25 cellular contexts compared by ENCODE assay signal in genomic region chr19:38307076-38307475, GRCh38.
"Had no signal": no experiment of that assay in that cellular context is flagged by ENCODE, and none has a peak within 500 bp of the region (broad histone marks: within the 10 kb centered on the region; RNA-seq: fewer than 3 reads in every experiment).

No MANE protein-coding gene starts in this region.

- H3K27ac Mint-ChIP-seq: mesothelial cell of epicardium; natural killer cell; nephron progenitor cell; neural progenitor cell; progenitor cell of endocrine pancreas; stimulated activated naive B cell treated with anti-CD40 and anti-IgM and Interleukin-4, amounts not matched to agents 10 μg/mL and 1 μg/mL and 100 μg/mL, for 72 hours had no signal

- H3K9me3 Mint-ChIP-seq: mesothelial cell of epicardium, natural killer cell, nephron progenitor cell, neural progenitor cell had no signal

- H3K27ac ChIP-seq: left ventricle myocardium inferior, neural progenitor cell, ovary, right atrium auricular region, right lobe of liver, skin epidermis, stomach, testis, thyroid gland, transverse colon, upper lobe of left lung, vagina had no signal

- H3K4me3 ChIP-seq: left ventricle myocardium inferior, lung, neural progenitor cell, ovary, right atrium auricular region, right lobe of liver, skin epidermis, stomach, testis, thyroid gland, transverse colon, upper lobe of left lung, vagina had no signal

- H3K27me3 ChIP-seq: ovary, right atrium auricular region, right lobe of liver, stomach, testis, thyroid gland, transverse colon, upper lobe of left lung, vagina had no signal

- ATAC-seq: natural killer cell; right lobe of liver; stimulated activated naive B cell treated with anti-CD40 and anti-IgM and Interleukin-4, amounts not matched to agents 10 μg/mL and 1 μg/mL and 100 μg/mL, for 72 hours; stimulated activated naive CD8-positive, alpha-beta T cell treated with anti-CD3 and anti-CD28 coated beads, Interleukin-15, Interleukin-2, amounts not matched to agents 100 U/mL and 50 U/mL, for 24 hours had no signal

- H3K4me3 Mint-ChIP-seq: mesothelial cell of epicardium; naive B cell; natural killer cell; nephron progenitor cell; neural progenitor cell; stimulated activated naive B cell treated with anti-CD40 and anti-IgM and Interleukin-4, amounts not matched to agents 10 μg/mL and 1 μg/mL and 100 μg/mL, for 72 hours had no signal

- DNase-seq: left ventricle myocardium inferior; mesendoderm; naive B cell; natural killer cell; nephron progenitor cell; ovary; right lobe of liver; stimulated activated CD4-positive, alpha-beta T cell treated with anti-CD3 and anti-CD28 coated beads, Interleukin-12 subunit alpha, Interleukin-12 subunit beta, amount 100 ng/mL, for 4 hours; stimulated activated CD4-positive, alpha-beta T cell treated with anti-CD3 and anti-CD28 coated beads, Interleukin-15, amount 100 ng/mL, for 24 hours; stimulated activated CD4-positive, alpha-beta T cell treated with anti-CD3 and anti-CD28 coated beads, Interleukin-2, amount 100 ng/mL, for 24 hours; stimulated activated CD4-positive, alpha-beta T cell treated with anti-CD3 and anti-CD28 coated beads, Interleukin-4, amount 100 ng/mL, for 1 hour; stimulated activated naive B cell treated with anti-CD40 and anti-IgM and Interleukin-4, amounts not matched to agents 10 μg/mL and 1 μg/mL and 100 μg/mL, for 72 hours; stimulated activated naive CD8-positive, alpha-beta T cell treated with anti-CD3 and anti-CD28 coated beads, Interleukin-15, Interleukin-2, amounts not matched to agents 100 U/mL and 50 U/mL, for 24 hours; stomach; testis; thyroid gland; transverse colon; upper lobe of left lung had no signal

- H3K4me1 ChIP-seq: right atrium auricular region, right lobe of liver, testis had no signal

- H3K9me3 ChIP-seq: left ventricle myocardium inferior, ovary, right atrium auricular region, right lobe of liver, stomach, testis, thyroid gland, transverse colon, upper lobe of left lung, vagina had no signal

- H3K4me1 Mint-ChIP-seq: neural progenitor cell had no signal

- H3K27me3 Mint-ChIP-seq: naive B cell; progenitor cell of endocrine pancreas; stimulated activated naive B cell treated with anti-CD40 and anti-IgM and Interleukin-4, amounts not matched to agents 10 μg/mL and 1 μg/mL and 100 μg/mL, for 72 hours had no signal

- H3K36me3 ChIP-seq: neural progenitor cell, ovary, thyroid gland had no signal

- H3K36me3 Mint-ChIP-seq: natural killer cell had no signal

- H3K4me2 ChIP-seq: neural progenitor cell had no signal
